11 cellular contexts compared by ENCODE assay signal in genomic region chr11:1805525-1805924, GRCh38. TPM values are rescaled to one million over a fixed set of nuclear protein-coding genes. Genes with fewer than 3 reads are reported as not detected.
"Had no signal": no experiment of that assay in that cellular context is flagged by ENCODE, and none has a peak within 500 bp of the region (broad histone marks: within the 10 kb centered on the region; RNA-seq: fewer than 3 reads in every experiment).

No MANE protein-coding gene starts in this region.

- H3K4me1 ChIP-seq: HAP-1 had no signal

- H3K27ac Mint-ChIP-seq: HFFc6, IgD-negative memory B cell had no signal

- H3K9me3 ChIP-seq: HAP-1 had no signal

- H3K4me3 Mint-ChIP-seq: HFFc6, IgD-negative memory B cell had no signal

- H3K36me3 ChIP-seq: HAP-1 had no signal

- H3K36me3 Mint-ChIP-seq: IgD-negative memory B cell had no signal

- FAIRE-seq: H54, HepG2 had no signal

- H3K27ac ChIP-seq: GM23248, HL-60 had no signal

- DNase-seq: GM23248, GOT3, HFFc6, KBM-7 had no signal

- ATAC-seq: HCT116, HepG2 had no signal

- H3K9me3 Mint-ChIP-seq: HFFc6 had no signal

- H3K9ac ChIP-seq: GM23248 had no signal

- H3K4me3 ChIP-seq: GM23248, HAP-1 had no signal

- H2AFZ ChIP-seq: GM23248 had no signal

RNA-seq across cellular contexts. Expression of gene SYT8, which starts 29.3 kb away (rescaled TPM):
- total RNA-seq: GM23248, HFFc6, HT1080 had no signal
- polyA plus RNA-seq: GM23248, IgD-negative memory B cell had no signal

RNA-seq across cellular contexts. Expression of gene TNNI2, which starts 33.3 kb away (rescaled TPM):
- total RNA-seq: GM23248, HFFc6, HT1080 had no signal
- polyA plus RNA-seq: GM23248 had no signal

RNA-seq across cellular contexts. Expression of gene LSP1, which starts 47.4 kb away (rescaled TPM):
- total RNA-seq: GM23248 had no signal
